Comparison of ENCODE assay signal across 1 cellular context in the genomic region with DNA sequence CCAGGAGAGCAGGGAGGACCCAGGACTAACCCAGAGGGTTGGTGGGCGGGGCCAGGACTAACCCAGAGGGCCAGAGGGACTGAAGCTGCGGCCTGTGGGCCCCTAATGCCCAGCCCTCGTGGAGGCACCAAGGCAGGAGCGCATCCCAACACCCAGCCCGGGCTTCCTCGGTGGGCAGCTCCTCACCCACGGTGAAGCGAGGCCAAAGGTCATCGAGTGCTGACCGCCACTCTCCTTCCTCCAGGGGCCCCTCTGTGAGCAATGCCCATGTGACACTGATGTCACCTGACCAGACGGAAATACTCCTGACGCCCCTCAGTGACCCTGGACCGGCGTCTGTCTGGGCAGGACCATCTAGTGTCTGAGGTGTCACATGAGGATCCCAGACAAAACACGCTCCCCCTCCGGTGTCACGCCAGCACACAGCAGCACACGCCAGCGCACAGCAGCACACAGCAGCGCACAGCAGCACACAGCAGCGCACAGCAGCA.
TF ChIP-seq lines count a peak whose summit lies in the region.

No MANE protein-coding gene starts in this region.

TF ChIP-seq in HepG2, 621 proteins besides CTCF, POLR2A, EP300 and RAD21 (continued from another document and continues in another):
- TF ChIP-seq, protein P1, sequence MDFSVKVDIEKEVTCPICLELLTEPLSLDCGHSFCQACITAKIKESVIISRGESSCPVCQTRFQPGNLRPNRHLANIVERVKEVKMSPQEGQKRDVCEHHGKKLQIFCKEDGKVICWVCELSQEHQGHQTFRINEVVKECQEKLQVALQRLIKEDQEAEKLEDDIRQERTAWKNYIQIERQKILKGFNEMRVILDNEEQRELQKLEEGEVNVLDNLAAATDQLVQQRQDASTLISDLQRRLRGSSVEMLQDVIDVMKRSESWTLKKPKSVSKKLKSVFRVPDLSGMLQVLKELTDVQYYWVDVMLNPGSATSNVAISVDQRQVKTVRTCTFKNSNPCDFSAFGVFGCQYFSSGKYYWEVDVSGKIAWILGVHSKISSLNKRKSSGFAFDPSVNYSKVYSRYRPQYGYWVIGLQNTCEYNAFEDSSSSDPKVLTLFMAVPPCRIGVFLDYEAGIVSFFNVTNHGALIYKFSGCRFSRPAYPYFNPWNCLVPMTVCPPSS (IDR thresholded peaks at IDR 0.05), result no peak
- TF ChIP-seq, protein P2, sequence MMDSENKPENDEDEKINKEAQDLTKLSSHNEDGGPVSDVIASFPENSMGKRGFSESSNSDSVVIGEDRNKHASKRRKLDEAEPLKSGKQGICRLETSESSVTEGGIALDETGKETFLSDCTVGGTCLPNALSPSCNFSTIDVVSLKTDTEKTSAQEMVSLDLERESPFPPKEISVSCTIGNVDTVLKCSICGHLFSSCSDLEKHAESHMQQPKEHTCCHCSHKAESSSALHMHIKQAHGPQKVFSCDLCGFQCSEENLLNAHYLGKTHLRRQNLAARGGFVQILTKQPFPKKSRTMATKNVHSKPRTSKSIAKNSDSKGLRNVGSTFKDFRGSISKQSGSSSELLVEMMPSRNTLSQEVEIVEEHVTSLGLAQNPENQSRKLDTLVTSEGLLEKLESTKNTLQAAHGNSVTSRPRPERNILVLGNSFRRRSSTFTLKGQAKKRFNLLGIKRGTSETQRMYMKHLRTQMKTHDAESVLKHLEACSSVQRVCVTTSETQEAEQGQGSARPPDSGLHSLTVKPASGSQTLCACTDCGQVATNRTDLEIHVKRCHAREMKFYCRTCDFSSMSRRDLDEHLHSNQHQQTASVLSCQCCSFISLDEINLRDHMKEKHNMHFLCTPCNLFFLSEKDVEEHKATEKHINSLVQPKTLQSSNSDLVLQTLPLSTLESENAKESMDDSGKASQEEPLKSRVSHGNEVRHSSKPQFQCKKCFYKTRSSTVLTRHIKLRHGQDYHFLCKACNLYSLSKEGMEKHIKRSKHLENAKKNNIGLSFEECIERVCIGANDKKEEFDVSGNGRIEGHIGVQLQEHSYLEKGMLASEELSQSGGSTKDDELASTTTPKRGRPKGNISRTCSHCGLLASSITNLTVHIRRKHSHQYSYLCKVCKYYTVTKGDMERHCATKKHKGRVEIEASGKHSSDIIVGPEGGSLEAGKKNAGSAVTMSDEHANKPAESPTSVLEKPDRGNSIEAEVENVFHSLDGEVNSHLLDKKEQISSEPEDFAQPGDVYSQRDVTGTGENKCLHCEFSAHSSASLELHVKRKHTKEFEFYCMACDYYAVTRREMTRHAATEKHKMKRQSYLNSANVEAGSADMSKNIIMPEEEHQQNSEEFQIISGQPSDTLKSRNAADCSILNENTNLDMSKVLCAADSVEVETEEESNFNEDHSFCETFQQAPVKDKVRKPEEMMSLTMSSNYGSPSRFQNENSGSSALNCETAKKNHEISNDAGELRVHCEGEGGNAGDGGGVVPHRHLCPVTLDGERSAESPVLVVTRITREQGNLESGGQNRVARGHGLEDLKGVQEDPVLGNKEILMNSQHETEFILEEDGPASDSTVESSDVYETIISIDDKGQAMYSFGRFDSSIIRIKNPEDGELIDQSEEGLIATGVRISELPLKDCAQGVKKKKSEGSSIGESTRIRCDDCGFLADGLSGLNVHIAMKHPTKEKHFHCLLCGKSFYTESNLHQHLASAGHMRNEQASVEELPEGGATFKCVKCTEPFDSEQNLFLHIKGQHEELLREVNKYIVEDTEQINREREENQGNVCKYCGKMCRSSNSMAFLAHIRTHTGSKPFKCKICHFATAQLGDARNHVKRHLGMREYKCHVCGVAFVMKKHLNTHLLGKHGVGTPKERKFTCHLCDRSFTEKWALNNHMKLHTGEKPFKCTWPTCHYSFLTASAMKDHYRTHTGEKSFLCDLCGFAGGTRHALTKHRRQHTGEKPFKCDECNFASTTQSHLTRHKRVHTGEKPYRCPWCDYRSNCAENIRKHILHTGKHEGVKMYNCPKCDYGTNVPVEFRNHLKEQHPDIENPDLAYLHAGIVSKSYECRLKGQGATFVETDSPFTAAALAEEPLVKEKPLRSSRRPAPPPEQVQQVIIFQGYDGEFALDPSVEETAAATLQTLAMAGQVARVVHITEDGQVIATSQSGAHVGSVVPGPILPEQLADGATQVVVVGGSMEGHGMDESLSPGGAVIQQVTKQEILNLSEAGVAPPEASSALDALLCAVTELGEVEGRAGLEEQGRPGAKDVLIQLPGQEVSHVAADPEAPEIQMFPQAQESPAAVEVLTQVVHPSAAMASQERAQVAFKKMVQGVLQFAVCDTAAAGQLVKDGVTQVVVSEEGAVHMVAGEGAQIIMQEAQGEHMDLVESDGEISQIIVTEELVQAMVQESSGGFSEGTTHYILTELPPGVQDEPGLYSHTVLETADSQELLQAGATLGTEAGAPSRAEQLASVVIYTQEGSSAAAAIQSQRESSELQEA (CRISPR knock-in tag; IDR thresholded peaks at IDR 0.05; ENCODE audit: not compliant biosample characterization), result no peak
- TF ChIP-seq RCOR2 (CRISPR knock-in tag; IDR thresholded peaks at IDR 0.05), result no peak
- no peak for TF ChIP-seq PHF5A (CRISPR knock-in tag; IDR thresholded peaks at IDR 0.05; ENCODE audit: low read depth, unreplicated experiment)
- TF ChIP-seq NR2F1 (CRISPR knock-in tag; IDR thresholded peaks at IDR 0.05), result peak in 1 of 2 experiments; percentile 77; a peak in 2 of 4 replicates
- TF ChIP-seq, protein P3, sequence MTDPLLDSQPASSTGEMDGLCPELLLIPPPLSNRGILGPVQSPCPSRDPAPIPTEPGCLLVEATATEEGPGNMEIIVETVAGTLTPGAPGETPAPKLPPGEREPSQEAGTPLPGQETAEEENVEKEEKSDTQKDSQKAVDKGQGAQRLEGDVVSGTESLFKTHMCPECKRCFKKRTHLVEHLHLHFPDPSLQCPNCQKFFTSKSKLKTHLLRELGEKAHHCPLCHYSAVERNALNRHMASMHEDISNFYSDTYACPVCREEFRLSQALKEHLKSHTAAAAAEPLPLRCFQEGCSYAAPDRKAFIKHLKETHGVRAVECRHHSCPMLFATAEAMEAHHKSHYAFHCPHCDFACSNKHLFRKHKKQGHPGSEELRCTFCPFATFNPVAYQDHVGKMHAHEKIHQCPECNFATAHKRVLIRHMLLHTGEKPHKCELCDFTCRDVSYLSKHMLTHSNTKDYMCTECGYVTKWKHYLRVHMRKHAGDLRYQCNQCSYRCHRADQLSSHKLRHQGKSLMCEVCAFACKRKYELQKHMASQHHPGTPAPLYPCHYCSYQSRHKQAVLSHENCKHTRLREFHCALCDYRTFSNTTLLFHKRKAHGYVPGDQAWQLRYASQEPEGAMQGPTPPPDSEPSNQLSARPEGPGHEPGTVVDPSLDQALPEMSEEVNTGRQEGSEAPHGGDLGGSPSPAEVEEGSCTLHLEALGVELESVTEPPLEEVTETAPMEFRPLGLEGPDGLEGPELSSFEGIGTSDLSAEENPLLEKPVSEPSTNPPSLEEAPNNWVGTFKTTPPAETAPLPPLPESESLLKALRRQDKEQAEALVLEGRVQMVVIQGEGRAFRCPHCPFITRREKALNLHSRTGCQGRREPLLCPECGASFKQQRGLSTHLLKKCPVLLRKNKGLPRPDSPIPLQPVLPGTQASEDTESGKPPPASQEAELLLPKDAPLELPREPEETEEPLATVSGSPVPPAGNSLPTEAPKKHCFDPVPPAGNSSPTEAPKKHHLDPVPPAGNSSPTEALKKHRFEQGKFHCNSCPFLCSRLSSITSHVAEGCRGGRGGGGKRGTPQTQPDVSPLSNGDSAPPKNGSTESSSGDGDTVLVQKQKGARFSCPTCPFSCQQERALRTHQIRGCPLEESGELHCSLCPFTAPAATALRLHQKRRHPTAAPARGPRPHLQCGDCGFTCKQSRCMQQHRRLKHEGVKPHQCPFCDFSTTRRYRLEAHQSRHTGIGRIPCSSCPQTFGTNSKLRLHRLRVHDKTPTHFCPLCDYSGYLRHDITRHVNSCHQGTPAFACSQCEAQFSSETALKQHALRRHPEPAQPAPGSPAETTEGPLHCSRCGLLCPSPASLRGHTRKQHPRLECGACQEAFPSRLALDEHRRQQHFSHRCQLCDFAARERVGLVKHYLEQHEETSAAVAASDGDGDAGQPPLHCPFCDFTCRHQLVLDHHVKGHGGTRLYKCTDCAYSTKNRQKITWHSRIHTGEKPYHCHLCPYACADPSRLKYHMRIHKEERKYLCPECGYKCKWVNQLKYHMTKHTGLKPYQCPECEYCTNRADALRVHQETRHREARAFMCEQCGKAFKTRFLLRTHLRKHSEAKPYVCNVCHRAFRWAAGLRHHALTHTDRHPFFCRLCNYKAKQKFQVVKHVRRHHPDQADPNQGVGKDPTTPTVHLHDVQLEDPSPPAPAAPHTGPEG (CRISPR knock-in tag; IDR thresholded peaks at IDR 0.05), result no peak
- TF ChIP-seq, protein P4, sequence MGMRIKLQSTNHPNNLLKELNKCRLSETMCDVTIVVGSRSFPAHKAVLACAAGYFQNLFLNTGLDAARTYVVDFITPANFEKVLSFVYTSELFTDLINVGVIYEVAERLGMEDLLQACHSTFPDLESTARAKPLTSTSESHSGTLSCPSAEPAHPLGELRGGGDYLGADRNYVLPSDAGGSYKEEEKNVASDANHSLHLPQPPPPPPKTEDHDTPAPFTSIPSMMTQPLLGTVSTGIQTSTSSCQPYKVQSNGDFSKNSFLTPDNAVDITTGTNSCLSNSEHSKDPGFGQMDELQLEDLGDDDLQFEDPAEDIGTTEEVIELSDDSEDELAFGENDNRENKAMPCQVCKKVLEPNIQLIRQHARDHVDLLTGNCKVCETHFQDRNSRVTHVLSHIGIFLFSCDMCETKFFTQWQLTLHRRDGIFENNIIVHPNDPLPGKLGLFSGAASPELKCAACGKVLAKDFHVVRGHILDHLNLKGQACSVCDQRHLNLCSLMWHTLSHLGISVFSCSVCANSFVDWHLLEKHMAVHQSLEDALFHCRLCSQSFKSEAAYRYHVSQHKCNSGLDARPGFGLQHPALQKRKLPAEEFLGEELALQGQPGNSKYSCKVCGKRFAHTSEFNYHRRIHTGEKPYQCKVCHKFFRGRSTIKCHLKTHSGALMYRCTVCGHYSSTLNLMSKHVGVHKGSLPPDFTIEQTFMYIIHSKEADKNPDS (CRISPR knock-in tag; IDR thresholded peaks at IDR 0.05), result no peak
- TF ChIP-seq, protein P5, sequence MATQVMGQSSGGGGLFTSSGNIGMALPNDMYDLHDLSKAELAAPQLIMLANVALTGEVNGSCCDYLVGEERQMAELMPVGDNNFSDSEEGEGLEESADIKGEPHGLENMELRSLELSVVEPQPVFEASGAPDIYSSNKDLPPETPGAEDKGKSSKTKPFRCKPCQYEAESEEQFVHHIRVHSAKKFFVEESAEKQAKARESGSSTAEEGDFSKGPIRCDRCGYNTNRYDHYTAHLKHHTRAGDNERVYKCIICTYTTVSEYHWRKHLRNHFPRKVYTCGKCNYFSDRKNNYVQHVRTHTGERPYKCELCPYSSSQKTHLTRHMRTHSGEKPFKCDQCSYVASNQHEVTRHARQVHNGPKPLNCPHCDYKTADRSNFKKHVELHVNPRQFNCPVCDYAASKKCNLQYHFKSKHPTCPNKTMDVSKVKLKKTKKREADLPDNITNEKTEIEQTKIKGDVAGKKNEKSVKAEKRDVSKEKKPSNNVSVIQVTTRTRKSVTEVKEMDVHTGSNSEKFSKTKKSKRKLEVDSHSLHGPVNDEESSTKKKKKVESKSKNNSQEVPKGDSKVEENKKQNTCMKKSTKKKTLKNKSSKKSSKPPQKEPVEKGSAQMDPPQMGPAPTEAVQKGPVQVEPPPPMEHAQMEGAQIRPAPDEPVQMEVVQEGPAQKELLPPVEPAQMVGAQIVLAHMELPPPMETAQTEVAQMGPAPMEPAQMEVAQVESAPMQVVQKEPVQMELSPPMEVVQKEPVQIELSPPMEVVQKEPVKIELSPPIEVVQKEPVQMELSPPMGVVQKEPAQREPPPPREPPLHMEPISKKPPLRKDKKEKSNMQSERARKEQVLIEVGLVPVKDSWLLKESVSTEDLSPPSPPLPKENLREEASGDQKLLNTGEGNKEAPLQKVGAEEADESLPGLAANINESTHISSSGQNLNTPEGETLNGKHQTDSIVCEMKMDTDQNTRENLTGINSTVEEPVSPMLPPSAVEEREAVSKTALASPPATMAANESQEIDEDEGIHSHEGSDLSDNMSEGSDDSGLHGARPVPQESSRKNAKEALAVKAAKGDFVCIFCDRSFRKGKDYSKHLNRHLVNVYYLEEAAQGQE (IDR thresholded peaks at IDR 0.05; ENCODE audit: borderline replicate concordance in 1 of 2, low read depth in 1 of 2, low read length in 2 of 2), result no peak
- TF ChIP-seq, protein P6, sequence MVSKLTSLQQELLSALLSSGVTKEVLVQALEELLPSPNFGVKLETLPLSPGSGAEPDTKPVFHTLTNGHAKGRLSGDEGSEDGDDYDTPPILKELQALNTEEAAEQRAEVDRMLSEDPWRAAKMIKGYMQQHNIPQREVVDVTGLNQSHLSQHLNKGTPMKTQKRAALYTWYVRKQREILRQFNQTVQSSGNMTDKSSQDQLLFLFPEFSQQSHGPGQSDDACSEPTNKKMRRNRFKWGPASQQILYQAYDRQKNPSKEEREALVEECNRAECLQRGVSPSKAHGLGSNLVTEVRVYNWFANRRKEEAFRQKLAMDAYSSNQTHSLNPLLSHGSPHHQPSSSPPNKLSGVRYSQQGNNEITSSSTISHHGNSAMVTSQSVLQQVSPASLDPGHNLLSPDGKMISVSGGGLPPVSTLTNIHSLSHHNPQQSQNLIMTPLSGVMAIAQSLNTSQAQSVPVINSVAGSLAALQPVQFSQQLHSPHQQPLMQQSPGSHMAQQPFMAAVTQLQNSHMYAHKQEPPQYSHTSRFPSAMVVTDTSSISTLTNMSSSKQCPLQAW (CRISPR knock-in tag; IDR thresholded peaks at IDR 0.05), result no peak
- TF ChIP-seq SRSF4 (IDR thresholded peaks at IDR 0.05; ENCODE audit: low read depth, low read length, poor library complexity, severe bottlenecking), result no peak
- TF ChIP-seq, protein P7, sequence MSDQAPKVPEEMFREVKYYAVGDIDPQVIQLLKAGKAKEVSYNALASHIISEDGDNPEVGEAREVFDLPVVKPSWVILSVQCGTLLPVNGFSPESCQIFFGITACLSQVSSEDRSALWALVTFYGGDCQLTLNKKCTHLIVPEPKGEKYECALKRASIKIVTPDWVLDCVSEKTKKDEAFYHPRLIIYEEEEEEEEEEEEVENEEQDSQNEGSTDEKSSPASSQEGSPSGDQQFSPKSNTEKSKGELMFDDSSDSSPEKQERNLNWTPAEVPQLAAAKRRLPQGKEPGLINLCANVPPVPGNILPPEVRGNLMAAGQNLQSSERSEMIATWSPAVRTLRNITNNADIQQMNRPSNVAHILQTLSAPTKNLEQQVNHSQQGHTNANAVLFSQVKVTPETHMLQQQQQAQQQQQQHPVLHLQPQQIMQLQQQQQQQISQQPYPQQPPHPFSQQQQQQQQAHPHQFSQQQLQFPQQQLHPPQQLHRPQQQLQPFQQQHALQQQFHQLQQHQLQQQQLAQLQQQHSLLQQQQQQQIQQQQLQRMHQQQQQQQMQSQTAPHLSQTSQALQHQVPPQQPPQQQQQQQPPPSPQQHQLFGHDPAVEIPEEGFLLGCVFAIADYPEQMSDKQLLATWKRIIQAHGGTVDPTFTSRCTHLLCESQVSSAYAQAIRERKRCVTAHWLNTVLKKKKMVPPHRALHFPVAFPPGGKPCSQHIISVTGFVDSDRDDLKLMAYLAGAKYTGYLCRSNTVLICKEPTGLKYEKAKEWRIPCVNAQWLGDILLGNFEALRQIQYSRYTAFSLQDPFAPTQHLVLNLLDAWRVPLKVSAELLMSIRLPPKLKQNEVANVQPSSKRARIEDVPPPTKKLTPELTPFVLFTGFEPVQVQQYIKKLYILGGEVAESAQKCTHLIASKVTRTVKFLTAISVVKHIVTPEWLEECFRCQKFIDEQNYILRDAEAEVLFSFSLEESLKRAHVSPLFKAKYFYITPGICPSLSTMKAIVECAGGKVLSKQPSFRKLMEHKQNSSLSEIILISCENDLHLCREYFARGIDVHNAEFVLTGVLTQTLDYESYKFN (CRISPR knock-in tag; conservative IDR thresholded peaks at IDR 0.05), result peak; percentile 50
- TF ChIP-seq, protein P8, sequence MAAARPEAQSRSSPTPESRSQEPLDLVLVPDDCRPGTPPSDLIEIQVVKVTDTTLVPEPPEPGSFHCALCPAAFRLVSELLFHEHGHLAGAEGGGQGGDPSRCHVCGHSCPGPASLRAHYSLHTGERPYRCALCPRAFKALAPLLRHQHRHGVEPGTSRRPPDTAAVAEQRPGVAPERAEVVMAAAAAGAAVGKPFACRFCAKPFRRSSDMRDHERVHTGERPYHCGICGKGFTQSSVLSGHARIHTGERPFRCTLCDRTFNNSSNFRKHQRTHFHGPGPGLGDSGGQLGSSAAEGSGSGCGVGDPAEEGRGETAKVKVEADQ (CRISPR knock-in tag; IDR thresholded peaks at IDR 0.05; ENCODE audit: borderline replicate concordance), result no peak
- TF ChIP-seq FOSL2 (CRISPR knock-in tag; IDR thresholded peaks at IDR 0.05), result peak; percentile 52
- TF ChIP-seq ZNF335 (CRISPR knock-in tag; IDR thresholded peaks at IDR 0.05), result no peak
- no peak for TF ChIP-seq ZNF496 (CRISPR knock-in tag; IDR thresholded peaks at IDR 0.05; ENCODE audit: insufficient replicate concordance)
- TF ChIP-seq SSRP1 (CRISPR knock-in tag; IDR thresholded peaks at IDR 0.05), result 0 out of 2 replicates have a peak, but pooled peaks have one; percentile 67
